24 cellular contexts compared by ENCODE assay signal in the genomic region with DNA sequence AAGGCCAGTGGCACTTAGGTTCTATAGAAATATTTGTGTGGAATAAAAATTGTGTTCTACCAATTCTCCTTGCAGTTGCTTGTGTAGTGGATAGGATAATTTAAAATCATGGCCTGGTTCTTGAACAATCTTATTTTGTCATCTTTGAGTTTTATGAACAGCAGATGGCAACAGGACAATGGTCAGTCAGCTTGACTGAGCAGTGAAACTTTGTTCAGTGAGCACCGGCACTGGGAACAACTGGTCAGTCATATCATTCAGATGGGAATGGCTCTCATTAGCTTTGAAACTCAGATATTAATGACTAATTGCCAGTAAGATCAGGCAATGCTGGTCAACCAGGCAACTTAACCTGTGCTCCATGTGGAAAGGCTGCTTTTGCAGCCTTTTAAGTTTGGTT.
"Had no signal": no experiment of that assay in that cellular context is flagged by ENCODE, and none has a peak within 500 bp of the region (broad histone marks: within the 10 kb centered on the region; RNA-seq: fewer than 3 reads in every experiment).

No MANE protein-coding gene starts in this region.

- H3K27me3 ChIP-seq: gastroesophageal sphincter, pancreas, right lobe of liver, testis, tibial nerve, upper lobe of right lung, vagina had no signal

- ATAC-seq: esophagus mucosa; gastroesophageal sphincter; left cardiac atrium; left ventricle myocardium superior; natural killer cell; pancreas; stimulated activated naive B cell treated with anti-CD40 and anti-IgM and Interleukin-4, amounts not matched to agents 10 μg/mL and 1 μg/mL and 100 μg/mL, for 72 hours; stimulated activated naive CD8-positive, alpha-beta T cell treated with anti-CD3 and anti-CD28 coated beads, Interleukin-15, amount 100 ng/mL, for 72 hours; upper lobe of right lung had no signal

- H3K9me3 ChIP-seq: gastroesophageal sphincter, pancreas, prostate gland, right lobe of liver, testis, tibial nerve, upper lobe of right lung, vagina had no signal

- H3K27ac ChIP-seq: gastroesophageal sphincter, pancreas, prostate gland, right lobe of liver, skin epidermis, testis, tibial nerve, upper lobe of right lung, vagina had no signal

- H3K36me3 ChIP-seq: gastroesophageal sphincter, pancreas, prostate gland, right lobe of liver, tibial nerve, upper lobe of right lung, vagina had no signal

- H3K4me3 ChIP-seq: gastroesophageal sphincter, lung, pancreas, prostate gland, right lobe of liver, skin epidermis, testis, tibial nerve, upper lobe of right lung, vagina had no signal

- H3K4me1 ChIP-seq: gastroesophageal sphincter, pancreas, prostate gland, testis, tibial nerve, upper lobe of right lung, vagina had no signal

- FAIRE-seq: endometrium, keratinocyte had no signal

- DNase-seq: effector memory CD4-positive, alpha-beta T cell; glutamatergic neuron; left cardiac atrium; left ventricle myocardium superior; mesendoderm; natural killer cell; occipital lobe; pancreas; right lobe of liver; stimulated activated CD4-positive, alpha-beta T cell treated with anti-CD3 and anti-CD28 coated beads, Interleukin-2, amount 100 ng/mL, for 24 hours; stimulated activated CD4-positive, alpha-beta T cell treated with anti-CD3 and anti-CD28 coated beads, Interleukin-4, amount 100 ng/mL, for 4 hours; stimulated activated naive B cell treated with anti-CD40 and anti-IgM and Interleukin-4, amounts not matched to agents 10 μg/mL and 1 μg/mL and 100 μg/mL, for 72 hours; stimulated activated naive CD8-positive, alpha-beta T cell treated with anti-CD3 and anti-CD28 coated beads, Interleukin-15, amount 100 ng/mL, for 72 hours; testis; upper lobe of right lung had no signal
